Comparison of ENCODE assay signal across 11 cellular contexts in the genomic region with DNA sequence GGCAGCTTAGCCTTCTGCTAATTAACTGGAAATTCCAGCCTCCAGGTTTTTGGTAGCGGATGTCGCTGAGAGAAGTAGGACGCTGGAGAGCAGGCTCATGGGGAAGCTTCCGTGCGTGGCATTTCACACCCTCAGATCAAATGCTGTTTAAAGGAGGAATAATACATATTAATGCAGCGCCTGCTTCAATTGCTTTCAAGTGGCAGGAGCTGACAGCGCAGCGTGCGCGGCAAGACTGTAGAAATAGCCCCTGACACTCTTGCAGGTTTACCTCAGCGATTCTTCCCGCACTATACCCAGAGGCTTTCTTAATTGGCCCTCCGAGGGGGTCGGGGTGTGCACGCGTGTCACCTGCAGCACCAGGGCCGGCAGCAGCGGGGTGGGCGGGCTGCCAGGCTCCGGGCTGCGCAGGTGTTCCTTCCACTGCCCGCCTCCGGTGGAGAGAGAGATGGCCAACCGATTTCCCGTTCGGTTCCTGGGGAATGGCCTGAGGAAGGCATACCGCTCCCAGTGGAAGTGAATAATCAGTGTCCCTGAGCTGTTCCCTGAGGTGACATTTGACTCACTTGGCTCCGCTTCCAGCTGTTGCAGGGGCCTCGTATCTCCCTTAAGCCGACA.
DNase-seq lines count a peak whose midpoint lies in the region; ATAC-seq lines count a peak whose summit lies in the region.
"Had no signal": no experiment of that assay in that cellular context is flagged by ENCODE, and none has a peak within 500 bp of the region (broad histone marks: within the 10 kb centered on the region; RNA-seq: fewer than 3 reads in every experiment).

No MANE protein-coding gene starts in this region.

- H3K27me3 Mint-ChIP-seq in stimulated activated naive CD8-positive, alpha-beta T cell treated with anti-CD3 and anti-CD28 coated beads, Interleukin-15, amount 100 ng/mL, for 72 hours, result peaks cover 22% of the 10 kb centered on the region

- peak; percentile 8 for DNase-seq in EL
- DNase-seq in NCI-H345 treated with DMSO at 0.1 percent for 48 hours (lab: John Stamatoyannopoulos, UW; ENCODE audit: unreplicated experiment), result peak; percentile 86
- no peak for DNase-seq in Right ventricle myocardium superior
- DNase-seq in retina, result peak; percentile 65
- no peak for DNase-seq in stimulated activated naive CD8-positive, alpha-beta T cell treated with anti-CD3 and anti-CD28 coated beads, Interleukin-15, amount 100 ng/mL, for 72 hours
- DNase-seq in NCI-H526 treated with DMSO at 0.1 percent for 48 hours (lab: John Stamatoyannopoulos, UW), result no peak
- no peak for DNase-seq in stimulated activated CD8-positive, alpha-beta memory T cell treated with anti-CD3 and anti-CD28 coated beads, Interleukin-4, amount 100 ng/mL, for 48 hours
- DNase-seq: activated CD8-positive, alpha-beta memory T cell treated with anti-CD3 and anti-CD28 coated beads, Interleukin-2, amount 50 U/mL, for 4 hours; dermis blood vessel endothelial cell; immature natural killer cell had no signal

- no peaks in the 10 kb centered on the region for H3K4me1 Mint-ChIP-seq in stimulated activated naive CD8-positive, alpha-beta T cell treated with anti-CD3 and anti-CD28 coated beads, Interleukin-15, amount 100 ng/mL, for 72 hours
- H3K4me1 Mint-ChIP-seq: immature natural killer cell had no signal

- no peak overlapping the region for H3K27ac Mint-ChIP-seq in stimulated activated naive CD8-positive, alpha-beta T cell treated with anti-CD3 and anti-CD28 coated beads, Interleukin-15, amount 100 ng/mL, for 72 hours
- H3K27ac Mint-ChIP-seq: immature natural killer cell had no signal

- ATAC-seq in Right ventricle myocardium superior (ENCODE audit: poor library complexity) (peak; percentile 81), GM21381 (IDR thresholded peaks at IDR 0.05; ENCODE audit: unreplicated experiment) (no peak)
- no peak for ATAC-seq in stimulated activated naive CD8-positive, alpha-beta T cell treated with anti-CD3 and anti-CD28 coated beads, Interleukin-15, amount 100 ng/mL, for 72 hours

- H3K9me3 Mint-ChIP-seq in stimulated activated naive CD8-positive, alpha-beta T cell treated with anti-CD3 and anti-CD28 coated beads, Interleukin-15, amount 100 ng/mL, for 72 hours, result peaks cover 15 to 28% of the 10 kb centered on the region in 2 donors

- H3K4me3 Mint-ChIP-seq in stimulated activated naive CD8-positive, alpha-beta T cell treated with anti-CD3 and anti-CD28 coated beads, Interleukin-15, amount 100 ng/mL, for 72 hours, result no peak overlapping the region
- H3K4me3 Mint-ChIP-seq: immature natural killer cell had no signal

- intact Hi-C loops in Right ventricle myocardium superior (cut with DNase I), result no loop called here

Comparison
In these comparisons a context has a peak if more than half of its experiments do, and no peak if none do; other contexts are left out.
1. DNase-seq: peak in EL (single experiment), NCI-H345 treated with DMSO at 0.1 percent for 48 hours (single experiment) and retina (single experiment); none in Right ventricle myocardium superior (single experiment), stimulated activated naive CD8-positive, alpha-beta T cell treated with anti-CD3 and anti-CD28 coated beads, Interleukin-15, amount 100 ng/mL, for 72 hours (0 of 2), NCI-H526 treated with DMSO at 0.1 percent for 48 hours (single experiment) and stimulated activated CD8-positive, alpha-beta memory T cell treated with anti-CD3 and anti-CD28 coated beads, Interleukin-4, amount 100 ng/mL, for 48 hours (single experiment).